Comparison of ENCODE assay signal across 25 cellular contexts in the genomic region with DNA sequence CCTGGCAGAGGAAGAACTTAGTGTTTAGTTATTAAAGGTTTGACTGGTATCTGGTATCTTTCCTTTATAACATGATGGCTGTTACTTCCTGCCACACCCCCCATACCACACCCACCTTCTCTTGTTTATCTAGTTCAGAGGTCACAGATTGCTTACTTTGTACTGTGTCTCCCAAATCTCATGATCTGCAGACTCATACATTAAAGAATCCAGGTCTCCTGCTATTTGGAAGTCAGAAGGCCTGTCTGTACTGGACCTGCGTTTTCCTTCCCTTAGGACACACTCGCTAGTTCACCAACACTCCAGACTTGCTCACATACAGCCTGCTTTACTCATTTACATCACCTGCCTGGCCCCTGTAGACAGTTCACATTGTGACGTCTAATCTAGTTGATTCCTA. TPM values are rescaled to one million over a fixed set of nuclear protein-coding genes. Genes with fewer than 3 reads are reported as not detected.
DNase-seq lines count a peak whose midpoint lies in the region; ATAC-seq, FAIRE-seq and TF ChIP-seq lines count a peak whose summit lies in the region.
"Had no signal": no experiment of that assay in that cellular context is flagged by ENCODE, and none has a peak within 500 bp of the region (broad histone marks: within the 10 kb centered on the region; RNA-seq: fewer than 3 reads in every experiment).

No MANE protein-coding gene starts in this region.

- H3F3A ChIP-seq in smooth muscle cell (ENCODE audit: low read depth) = peaks cover 19% of the 10 kb centered on the region

- H3K27me3 Mint-ChIP-seq in activated CD8-positive, alpha-beta T cell treated with anti-CD3 and anti-CD28 coated beads, Interleukin-2, amount 10 ng/mL, durations not matched to agents 7 days and 5 days (ENCODE audit: low read depth) = no peaks in the 10 kb centered on the region
- H3K27me3 Mint-ChIP-seq: memory B cell; natural killer cell treated with Interleukin-12 subunit alpha and Interleukin-12 subunit beta and Interleukin-15 and Interleukin-18, amount 100 ng/mL, for 72 hours; progenitor cell of endocrine pancreas had no signal

- H3K9ac ChIP-seq in HCT116 (ENCODE audit: low read length) (no peak overlapping the region), keratinocyte (ENCODE audit: control insufficient read depth, extremely low read depth, insufficient read depth, low read length) (no peak overlapping the region), smooth muscle cell (ENCODE audit: low read depth) (no peak overlapping the region), Karpas-422 (ENCODE audit: low read length) (no peak overlapping the region)

- no peaks in the 10 kb centered on the region for H3K36me3 Mint-ChIP-seq in activated CD8-positive, alpha-beta T cell treated with anti-CD3 and anti-CD28 coated beads, Interleukin-2, amount 10 ng/mL, durations not matched to agents 7 days and 5 days (ENCODE audit: low read depth)
- H3K36me3 Mint-ChIP-seq: memory B cell; natural killer cell treated with Interleukin-12 subunit alpha and Interleukin-12 subunit beta and Interleukin-15 and Interleukin-18, amount 100 ng/mL, for 72 hours had no signal

- FAIRE-seq in keratinocyte (lab: Jason Lieb, UNC) = peak; percentile 81
- FAIRE-seq: RCC 7860 had no signal

- no peak for TF ChIP-seq POLR2A in HCT116 (IDR thresholded peaks at IDR 0.05; ENCODE audit: borderline replicate concordance, extremely low read depth, insufficient read depth, insufficient read length)

- H3K4me3 ChIP-seq in HCT116 (replicated peaks in 1 of 2; ENCODE audit: low read depth in 1 of 2, low read length in 2 of 2) = no peak overlapping the region
- H3K4me3 ChIP-seq in RWPE2 (ENCODE audit: severe bottlenecking) = no peak overlapping the region
- no peak overlapping the region for H3K4me3 ChIP-seq in keratinocyte (ENCODE audit: control insufficient read depth in 2 of 3, extremely low read depth in 1 of 3, insufficient read depth in 2 of 3, low read depth in 1 of 3, low read length in 3 of 3)
- no peak overlapping the region for H3K4me3 ChIP-seq in smooth muscle cell
- no peak overlapping the region for H3K4me3 ChIP-seq in Karpas-422 (ENCODE audit: low read length)
- H3K4me3 ChIP-seq: adrenal gland, heart right ventricle, spleen had no signal

- H3K9me3 ChIP-seq in HCT116 (ENCODE audit: control insufficient read depth in 1 of 2, insufficient read depth in 1 of 2, low read depth in 1 of 2, low read length in 2 of 2) (no peaks in the 10 kb centered on the region), RWPE2 (ENCODE audit: severe bottlenecking) (no peaks in the 10 kb centered on the region), keratinocyte (ENCODE audit: control insufficient read depth, low read depth, low read length) (no peaks in the 10 kb centered on the region), smooth muscle cell (replicated peaks; ENCODE audit: low read depth) (no peaks in the 10 kb centered on the region), Karpas-422 (ENCODE audit: low read length) (no peaks in the 10 kb centered on the region)
- H3K9me3 ChIP-seq: adrenal gland, BE2C, heart right ventricle, spleen had no signal

- POLR2A ChIA-PET in HCT116 (lab: Charles Lee) = no interaction called here
- POLR2A ChIA-PET in activated CD8-positive, alpha-beta T cell treated with anti-CD3 and anti-CD28 coated beads, Interleukin-2, amount 10 ng/mL, durations not matched to agents 7 days and 5 days (lab: Charles Lee) = no interaction called here

- dilution Hi-C loops in keratinocyte (cut with MboI; ENCODE audit: extremely low pct_ligation_motif_present, low sequenced_read_pairs) = no loop called here

- peak overlapping the region; percentile 49 for H2AFZ ChIP-seq in HCT116 (ENCODE audit: low read depth, low read length, poor library complexity, severe bottlenecking)
- peak overlapping the region; percentile 48 for H2AFZ ChIP-seq in keratinocyte (ENCODE audit: control insufficient read depth, low read length)
- H2AFZ ChIP-seq in smooth muscle cell (ENCODE audit: low read depth) = peak overlapping the region; percentile 72
- H2AFZ ChIP-seq in Karpas-422 (ENCODE audit: low read length) = no peak overlapping the region

- H3K36me3 ChIP-seq in HCT116 (ENCODE audit: control insufficient read depth in 1 of 2, insufficient read depth in 2 of 2, low read length in 2 of 2) (no peaks in the 10 kb centered on the region), RWPE2 (ENCODE audit: low read depth) (no peaks in the 10 kb centered on the region), keratinocyte (ENCODE audit: control insufficient read depth in 2 of 2, extremely low read depth in 1 of 2, insufficient read depth in 2 of 2, low read length in 2 of 2) (no peaks in the 10 kb centered on the region), smooth muscle cell (ENCODE audit: low read depth) (no peaks in the 10 kb centered on the region), Karpas-422 (ENCODE audit: insufficient read depth, low read length) (no peaks in the 10 kb centered on the region)
- H3K36me3 ChIP-seq: adrenal gland, BE2C, heart right ventricle, spleen had no signal

- no peak overlapping the region for H3K27ac ChIP-seq in HCT116 (ENCODE audit: low read depth, low read length)
- H3K27ac ChIP-seq in RWPE2 (ENCODE audit: poor library complexity, severe bottlenecking) = peak overlapping the region; percentile 62
- peak overlapping the region; percentile 70 for H3K27ac ChIP-seq in keratinocyte (ENCODE audit: control insufficient read depth, insufficient read depth, low read length)
- H3K27ac ChIP-seq in smooth muscle cell (ENCODE audit: low read depth) = peak overlapping the region; percentile 63
- H3K27ac ChIP-seq in Karpas-422 (ENCODE audit: low read length) = no peak overlapping the region
- H3K27ac ChIP-seq: adrenal gland, heart right ventricle, spleen had no signal

- TF ChIP-seq CTCF in HCT116 (IDR thresholded peaks at IDR 0.05 in 2 of 3, conservative IDR thresholded peaks at IDR 0.05 in 1 of 3; ENCODE audit: borderline replicate concordance in 1 of 3, insufficient read depth in 1 of 3, low read depth in 2 of 3, low read length in 2 of 3) (no peak), RWPE2 (IDR thresholded peaks at IDR 0.05; ENCODE audit: poor library complexity, severe bottlenecking) (no peak), keratinocyte (optimal IDR thresholded peaks at IDR 0.05 in 1 of 3, IDR thresholded peaks at IDR 0.05 in 1 of 3, conservative IDR thresholded peaks at IDR 0.05 in 1 of 3; ENCODE audit: extremely low read depth in 1 of 3, insufficient read depth in 2 of 3, low read length in 3 of 3) (no peak), smooth muscle cell (IDR thresholded peaks at IDR 0.05; ENCODE audit: borderline replicate concordance, insufficient read depth, poor library complexity, severe bottlenecking) (no peak)

- no peak for DNase-seq in HCT116 (ENCODE audit: low read depth, low spot score)
- peak; percentile 59 for DNase-seq in RWPE2 (ENCODE audit: low spot score)
- peak; percentile 45 for DNase-seq in keratinocyte (ENCODE audit: low read depth, low spot score)
- no peak for DNase-seq in smooth muscle cell (lab: John Stamatoyannopoulos, UW; ENCODE audit: unreplicated experiment)
- DNase-seq in Karpas-422 = no peak
- DNase-seq in activated CD8-positive, alpha-beta T cell treated with anti-CD3 and anti-CD28 coated beads, Interleukin-2, amount 10 ng/mL, durations not matched to agents 7 days and 5 days = no peak
- DNase-seq: activated CD4-positive, CD25-positive, alpha-beta regulatory T cell treated with anti-CD3 and anti-CD28 coated beads, Interleukin-2, amount 50 U/mL, for 72 hours; activated effector memory CD4-positive, alpha-beta T cell treated with Interleukin-2 at 50 U/mL for 16 hours; adrenal gland; BE2C; central memory CD4-positive, alpha-beta T cell; DMS 273 treated with DMSO at 0.1 percent for 48 hours; effector CD4-positive, alpha-beta T cell; heart right ventricle; KG1; NCI-H1092 treated with DMSO at 0.1 percent for 48 hours; NCI-H526 treated with DMSO at 0.1 percent for 48 hours; spleen; substantia nigra had no signal

- H3K9me2 ChIP-seq in HCT116 (ENCODE audit: insufficient read depth) (no peaks in the 10 kb centered on the region), Karpas-422 (replicated peaks; ENCODE audit: insufficient read depth, low read length) (no peaks in the 10 kb centered on the region)

- no peaks in the 10 kb centered on the region for H3K9me1 ChIP-seq in keratinocyte (ENCODE audit: control insufficient read depth, extremely low read depth, insufficient read depth, low read length)

- no peaks in the 10 kb centered on the region for H3K27me3 ChIP-seq in HCT116 (ENCODE audit: insufficient read depth, low read length)
- no peaks in the 10 kb centered on the region for H3K27me3 ChIP-seq in RWPE2 (ENCODE audit: insufficient read depth, poor library complexity, severe bottlenecking)
- no peaks in the 10 kb centered on the region for H3K27me3 ChIP-seq in keratinocyte (ENCODE audit: control insufficient read depth, extremely low read depth, insufficient read depth, low read length)
- H3K27me3 ChIP-seq in smooth muscle cell (ENCODE audit: low read depth) = no peaks in the 10 kb centered on the region
- no peaks in the 10 kb centered on the region for H3K27me3 ChIP-seq in Karpas-422 (ENCODE audit: low read length)
- H3K27me3 ChIP-seq: adrenal gland, BE2C, heart right ventricle had no signal

- CTCF ChIA-PET in HCT116 (lab: Charles Lee) = no interaction called here
- CTCF ChIA-PET in activated CD8-positive, alpha-beta T cell treated with anti-CD3 and anti-CD28 coated beads, Interleukin-2, amount 10 ng/mL, durations not matched to agents 7 days and 5 days (lab: Charles Lee) = no interaction called here

- H3K79me2 ChIP-seq in HCT116 (ENCODE audit: insufficient read depth, low read length) (no peaks in the 10 kb centered on the region), keratinocyte (ENCODE audit: control insufficient read depth, insufficient read depth, low read length) (no peaks in the 10 kb centered on the region), smooth muscle cell (ENCODE audit: low read depth) (no peaks in the 10 kb centered on the region), Karpas-422 (ENCODE audit: low read length) (no peaks in the 10 kb centered on the region)

- RAD21 ChIA-PET in HCT116 (lab: Charles Lee; ENCODE audit: low non-redundant PET in 1 of 2, low total read pairs in 2 of 2, uncharacterized antibody in 2 of 2, unreplicated experiment in 2 of 2) = no interaction called here

- H3K4me2 ChIP-seq in HCT116 (ENCODE audit: low read length) (no peak overlapping the region), keratinocyte (ENCODE audit: control insufficient read depth, extremely low read depth, insufficient read depth, low read depth, low read length) (peak overlapping the region; percentile 62), smooth muscle cell (peak overlapping the region; percentile 73), Karpas-422 (ENCODE audit: low read depth, low read length, poor library complexity, severe bottlenecking) (no peak overlapping the region)

- no TSS peak for BruUV-seq in HCT116 (replicated peaks; lab: Mats Ljungman, UMichigan)

- no peaks in the 10 kb centered on the region for H3K4me1 Mint-ChIP-seq in activated CD8-positive, alpha-beta T cell treated with anti-CD3 and anti-CD28 coated beads, Interleukin-2, amount 10 ng/mL, durations not matched to agents 7 days and 5 days (ENCODE audit: low read depth)
- H3K4me1 Mint-ChIP-seq: memory B cell had no signal

- H4K20me1 ChIP-seq in HCT116 (ENCODE audit: insufficient read depth) (no peaks in the 10 kb centered on the region), keratinocyte (ENCODE audit: control insufficient read depth, extremely low read depth, insufficient read depth, low read length) (no peaks in the 10 kb centered on the region), smooth muscle cell (ENCODE audit: low read depth) (no peaks in the 10 kb centered on the region), Karpas-422 (ENCODE audit: insufficient read depth, low read depth, low read length) (no peaks in the 10 kb centered on the region)

- no peaks in the 10 kb centered on the region for H3K9me3 Mint-ChIP-seq in activated CD8-positive, alpha-beta T cell treated with anti-CD3 and anti-CD28 coated beads, Interleukin-2, amount 10 ng/mL, durations not matched to agents 7 days and 5 days (ENCODE audit: insufficient read depth)
- H3K9me3 Mint-ChIP-seq: memory B cell; natural killer cell treated with Interleukin-12 subunit alpha and Interleukin-12 subunit beta and Interleukin-15 and Interleukin-18, amount 100 ng/mL, for 72 hours had no signal

- no peak overlapping the region for H3K4me3 Mint-ChIP-seq in activated CD8-positive, alpha-beta T cell treated with anti-CD3 and anti-CD28 coated beads, Interleukin-2, amount 10 ng/mL, durations not matched to agents 7 days and 5 days
- H3K4me3 Mint-ChIP-seq: memory B cell; natural killer cell treated with Interleukin-12 subunit alpha and Interleukin-12 subunit beta and Interleukin-15 and Interleukin-18, amount 100 ng/mL, for 72 hours had no signal

- ATAC-seq in HCT116 (no peak), RWPE2 (ENCODE audit: low read depth) (peak; percentile 98), GM21576 (IDR thresholded peaks at IDR 0.05; ENCODE audit: unreplicated experiment) (no peak), GM18873 (IDR thresholded peaks at IDR 0.05; ENCODE audit: low FRiP score, unreplicated experiment) (no peak)
- no peak for ATAC-seq in activated CD8-positive, alpha-beta T cell treated with anti-CD3 and anti-CD28 coated beads, Interleukin-2, amount 10 ng/mL, durations not matched to agents 7 days and 5 days
- ATAC-seq: heart right ventricle; natural killer cell treated with Interleukin-12 subunit alpha and Interleukin-12 subunit beta and Interleukin-15 and Interleukin-18, amount 100 ng/mL, for 72 hours had no signal

- TF ChIP-seq RAD21 in HCT116 (IDR thresholded peaks at IDR 0.05; ENCODE audit: low read depth) = no peak

- intact Hi-C loops in HCT116 (cut with micrococcal nuclease) = no loop called here

- no peak overlapping the region for H3K27ac Mint-ChIP-seq in activated CD8-positive, alpha-beta T cell treated with anti-CD3 and anti-CD28 coated beads, Interleukin-2, amount 10 ng/mL, durations not matched to agents 7 days and 5 days
- H3K27ac Mint-ChIP-seq: memory B cell; natural killer cell treated with Interleukin-12 subunit alpha and Interleukin-12 subunit beta and Interleukin-15 and Interleukin-18, amount 100 ng/mL, for 72 hours; progenitor cell of endocrine pancreas had no signal

- WGBS in smooth muscle cell (ENCODE audit: low lambda C conversion rate) = 79% methylated on average over 3 of the region's 3 CpGs

- H3K4me1 ChIP-seq in HCT116 (ENCODE audit: control insufficient read depth in 1 of 2, insufficient read depth in 2 of 2, low read length in 2 of 2) = peaks cover 4 to 5% of the 10 kb centered on the region in 2 experiments; a peak in 2 of 4 replicates
- peaks cover 18% of the 10 kb centered on the region for H3K4me1 ChIP-seq in RWPE2 (ENCODE audit: insufficient read depth, poor library complexity, severe bottlenecking)
- peaks cover 15% of the 10 kb centered on the region for H3K4me1 ChIP-seq in keratinocyte (ENCODE audit: control insufficient read depth, extremely low read depth, insufficient read depth, low read length)
- H3K4me1 ChIP-seq in smooth muscle cell (ENCODE audit: low read depth) = peaks cover 24% of the 10 kb centered on the region
- no peaks in the 10 kb centered on the region for H3K4me1 ChIP-seq in Karpas-422 (ENCODE audit: low read length)
- H3K4me1 ChIP-seq: spleen had no signal

RNA-seq across cellular contexts. Expression of gene NUDT12, which starts 39.3 kb away (rescaled TPM):
- total RNA-seq in HCT116 (2021; ENCODE audit: unreplicated experiment) (15.8 TPM), smooth muscle cell (14.9 and 16.6 TPM in 2 replicates)
- 3.6 and 5.4 TPM in 2 replicates for polyA plus RNA-seq in HCT116 (2012)
- polyA plus RNA-seq in keratinocyte (7.5 to 17.6 TPM (median 12.3 TPM) in 3 replicates), smooth muscle cell (6.5 and 6.7 TPM in 2 replicates)
- polyA plus RNA-seq in keratinocyte (2011; ENCODE audit: low read depth) = 13.4 TPM
- polyA plus RNA-seq in keratinocyte (2011; cell fraction: cytosol; rRNA removed) = 5.0 and 10.7 TPM in 2 replicates
- polyA plus RNA-seq in keratinocyte (2011; cell fraction: nucleus; rRNA removed) = 14.9 and 20.6 TPM in 2 replicates
- polyA plus RNA-seq in keratinocyte (2012; ENCODE audit: low replicate concordance) = 7.9 and 11.1 TPM in 2 replicates
- polyA minus RNA-seq in keratinocyte = 0.23 to 8.9 TPM (median 6.1 TPM) in 3 replicates
- 6.7 TPM for polyA minus RNA-seq in keratinocyte (2011; cell fraction: cytosol; rRNA and poly(A)+ RNA removed)
- 5.6 and 11.7 TPM in 2 replicates for polyA minus RNA-seq in keratinocyte (2011; cell fraction: nucleus; rRNA and poly(A)+ RNA removed)
- total RNA-seq in Karpas-422 (2014; rRNA removed; shearing (Covaris generic); ENCODE audit: low replicate concordance) = not detected in 2 replicates
- total RNA-seq in activated CD8-positive, alpha-beta T cell treated with anti-CD3 and anti-CD28 coated beads, Interleukin-2, amount 10 ng/mL, durations not matched to agents 7 days and 5 days = under 1 TPM; 0.29 to 0.40 TPM

Comparison
In these comparisons a context has a peak if more than half of its experiments do, and no peak if none do; other contexts are left out.
1. DNase-seq: peak in RWPE2 (single experiment) and keratinocyte (single experiment); none in HCT116 (single experiment), smooth muscle cell (single experiment), Karpas-422 (single experiment) and activated CD8-positive, alpha-beta T cell treated with anti-CD3 and anti-CD28 coated beads, Interleukin-2, amount 10 ng/mL, durations not matched to agents 7 days and 5 days (single experiment).
2. H3K27ac ChIP-seq: peak in RWPE2 (single experiment), keratinocyte (single experiment) and smooth muscle cell (single experiment); none in HCT116 (single experiment) and Karpas-422 (single experiment).
3. H3K4me2 ChIP-seq: peak in keratinocyte (single experiment) and smooth muscle cell (single experiment); none in HCT116 (single experiment) and Karpas-422 (single experiment).
4. RNA of gene NUDT12, which starts 39.3 kb away (total RNA-seq): 15.8 TPM in HCT116 (single experiment) and 14.9 to 16.6 TPM in smooth muscle cell; 0.29 to 0.40 TPM in activated CD8-positive, alpha-beta T cell treated with anti-CD3 and anti-CD28 coated beads, Interleukin-2, amount 10 ng/mL, durations not matched to agents 7 days and 5 days and not detected in Karpas-422; every median in the first group is over 10 times any median in the second.